Comparison of ENCODE assay signal across 9 cellular contexts in the genomic region with DNA sequence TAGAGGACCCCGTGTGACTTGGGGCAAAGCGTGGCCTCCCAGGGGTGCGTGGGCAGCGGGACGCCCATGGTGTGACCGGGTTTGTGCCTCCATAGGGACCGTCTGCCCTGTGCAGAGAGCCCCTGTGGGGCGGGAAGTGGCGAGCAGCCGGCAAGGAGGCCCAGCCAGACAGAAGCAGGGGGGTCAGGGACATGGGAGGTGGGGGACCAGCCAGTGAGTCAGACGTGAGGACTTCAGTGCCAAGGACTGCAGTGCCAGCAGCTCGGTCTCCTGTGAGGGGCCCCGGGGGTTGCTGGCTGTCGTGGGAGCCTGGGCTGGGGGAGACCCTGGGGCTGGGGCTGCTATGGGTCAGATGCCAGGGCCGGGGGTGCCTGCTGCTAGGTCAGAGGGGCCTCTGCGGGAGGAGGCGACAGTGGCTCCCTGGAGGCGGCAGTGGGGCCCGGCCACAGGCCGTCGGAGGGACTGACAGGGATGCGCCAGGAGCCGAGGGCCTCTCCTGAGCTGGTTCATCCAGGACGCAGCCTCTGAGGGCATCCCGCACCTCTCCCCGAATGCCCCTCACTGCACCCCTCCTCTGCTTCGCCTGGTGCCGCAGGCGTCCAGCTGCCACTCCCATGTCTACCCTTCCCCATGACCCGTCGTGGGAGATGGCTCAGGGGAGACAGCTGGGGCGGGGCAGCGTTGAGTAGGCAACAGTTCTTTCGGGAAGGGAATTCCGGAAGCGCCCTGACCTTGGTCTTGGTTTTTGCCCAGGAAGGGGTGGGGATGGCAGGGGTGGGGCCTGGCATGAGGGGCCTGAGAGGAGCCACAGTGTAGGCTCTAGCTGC.
A peak's percentile ranks its signal among the peaks of the same experiment; 100 is the strongest.
DNase-seq lines count a peak whose midpoint lies in the region; ATAC-seq lines count a peak whose summit lies in the region.
"Had no signal": no experiment of that assay in that cellular context is flagged by ENCODE, and none has a peak within 500 bp of the region (broad histone marks: within the 10 kb centered on the region; RNA-seq: fewer than 3 reads in every experiment).

No MANE protein-coding gene starts in this region.

- H3K27ac ChIP-seq in mesodermal cell (ENCODE audit: low read depth, low read length, severe bottlenecking), result peak overlapping the region; percentile 73

- 82% methylated on average over 21 to 32 of the region's 36 CpGs for whole genome bisulfite sequencing in mesodermal cell (ENCODE audit: insufficient coverage in 2 of 2), 2 experiments

- DNase-seq in AG08395 (ENCODE audit: low spot score) (peak; percentile 89), M059J (ENCODE audit: low read depth) (peak; percentile 81), dedifferentiated amniotic fluid mesenchymal stem cell (ENCODE audit: extremely low spot score) (peak; percentile 60), KG1 (lab: John Stamatoyannopoulos, UW) (no peak)
- DNase-seq: NCI-H748 treated with DMSO at 0.1 percent for 48 hours had no signal

- peaks cover 56% of the 10 kb centered on the region for H3K36me3 ChIP-seq in mesodermal cell (ENCODE audit: control insufficient read depth, insufficient read depth, low read length)

- ATAC-seq in HG02870 (IDR thresholded peaks at IDR 0.05; ENCODE audit: unreplicated experiment) (no peak), HG03439 (IDR thresholded peaks at IDR 0.05; ENCODE audit: unreplicated experiment) (no peak), GM21360 (IDR thresholded peaks at IDR 0.05; ENCODE audit: unreplicated experiment) (no peak)

- H3K4me3 ChIP-seq in mesodermal cell (ENCODE audit: extremely low read depth, insufficient read depth, low read length, poor library complexity, severe bottlenecking), result no peak overlapping the region

- peaks cover 22% of the 10 kb centered on the region for H3K4me1 ChIP-seq in mesodermal cell (ENCODE audit: control insufficient read depth, insufficient read depth, low read length, poor library complexity, severe bottlenecking)

- no peaks in the 10 kb centered on the region for H3K9me3 ChIP-seq in mesodermal cell (ENCODE audit: control insufficient read depth, low read length)
